Comparison of ENCODE assay signal across 12 cellular contexts in the genomic region with DNA sequence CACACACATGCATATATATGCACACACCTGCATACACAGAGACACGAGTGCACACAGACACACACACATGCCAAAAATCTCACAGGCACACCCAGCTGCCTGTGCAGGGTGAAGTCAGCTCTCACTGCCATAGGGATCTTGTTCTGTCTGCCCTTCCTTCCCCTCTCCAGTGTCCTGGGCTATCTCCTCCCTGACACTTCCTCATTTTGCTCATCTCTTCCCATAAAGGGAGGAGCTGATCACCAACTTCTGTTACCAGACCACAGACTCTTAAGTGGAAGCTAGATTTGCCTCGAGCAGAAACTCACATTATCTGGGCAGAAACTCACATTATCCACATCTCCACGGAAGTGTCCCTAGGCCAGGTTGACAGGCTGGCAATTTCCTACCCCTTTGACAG. TPM values are rescaled to one million over a fixed set of nuclear protein-coding genes. Genes with fewer than 3 reads are reported as not detected.
DNase-seq lines count a peak whose midpoint lies in the region; ATAC-seq, FAIRE-seq and TF ChIP-seq lines count a peak whose summit lies in the region.
"Had no signal": no experiment of that assay in that cellular context is flagged by ENCODE, and none has a peak within 500 bp of the region (broad histone marks: within the 10 kb centered on the region; RNA-seq: fewer than 3 reads in every experiment).

No MANE protein-coding gene starts in this region.

- no peaks in the 10 kb centered on the region for H3K27me3 ChIP-seq in liver (ENCODE audit: control insufficient read depth in 4 of 4, insufficient read depth in 4 of 4, low read length in 3 of 4)
- H3K27me3 ChIP-seq in HepG2 (ENCODE audit: control insufficient read depth in 1 of 2, insufficient read depth in 2 of 2, low read length in 2 of 2) = peaks cover 1 to 15% of the 10 kb centered on the region in 2 experiments; a peak in 2 of 5 replicates
- no peaks in the 10 kb centered on the region for H3K27me3 ChIP-seq in lower lobe of right lung (ENCODE audit: low read depth)
- H3K27me3 ChIP-seq in uterus = no peaks in the 10 kb centered on the region
- H3K27me3 ChIP-seq in esophagus squamous epithelium = peaks cover 0 to 23% (median 2%) of the 10 kb centered on the region in 4 donors

- no peaks in the 10 kb centered on the region for H4K20me1 ChIP-seq in HepG2 (ENCODE audit: insufficient read depth, low read length)

- DNase-seq in HepG2 (ENCODE audit: low spot score) = no peak
- no peak for DNase-seq in activated T-helper 1 cell treated with anti-CD3 and anti-CD28 coated beads, Interleukin-12 subunit alpha, Interleukin-12 subunit beta, Interleukin-2, Interleukin-4 antibody, amounts not matched to agents 30 ng/mL and 10 ng/mL and 1 ng/mL, durations not matched to agents 14 hours and 24 hours and 36 hours (ENCODE audit: low spot score)
- DNase-seq in lower lobe of right lung = no peak
- DNase-seq in uterus = no peak
- DNase-seq in esophagus squamous epithelium (lab: John Stamatoyannopoulos, UW) = no peak
- DNase-seq in MCF 10A (ENCODE audit: unreplicated experiment) = no peak
- no peak for DNase-seq in NCI-H1417 treated with DMSO at 0.1 percent for 48 hours (lab: John Stamatoyannopoulos, UW)
- DNase-seq: activated CD8-positive, alpha-beta memory T cell treated with anti-CD3 and anti-CD28 coated beads for 24 hours; BE2C had no signal

- CTCF ChIA-PET in HepG2 (lab: Yijun Ruan, JAX; ENCODE audit: low intra/inter-chr PET ratio, low total read pairs) = no interaction called here
- CTCF ChIA-PET in MCF 10A (lab: Yijun Ruan, JAX) = interaction anchor here (0.6 to 6.0 kb wide), 34 partner anchors 6 to 366 kb away, joined by 3 to 221 read pairs (median 4); no protein-coding TSS in a partner anchor

- in situ Hi-C loops in HepG2 (cut with HindIII; ENCODE audit: extremely low pct_ligation_motif_present, low pct_unique_long_range_greater_than_20kb) = loop anchor here (10.0 kb wide), 1 partner anchor 136 kb away; no protein-coding TSS in a partner anchor

- H3K9ac ChIP-seq in liver (ENCODE audit: low read depth in 1 of 2, low read length in 2 of 2) = no peak overlapping the region
- no peak overlapping the region for H3K9ac ChIP-seq in HepG2 (ENCODE audit: insufficient read depth, low read depth, low read length)
- H3K9ac ChIP-seq: KMS-11 had no signal

- no peak overlapping the region for H3K4me3 ChIP-seq in liver (ENCODE audit: low read depth in 1 of 3, low read length in 3 of 3)
- no peak overlapping the region for H3K4me3 ChIP-seq in HepG2 (replicated peaks in 1 of 3; ENCODE audit: insufficient read depth in 1 of 3, low read depth in 2 of 3, low read length in 3 of 3)
- H3K4me3 ChIP-seq in lower lobe of right lung = no peak overlapping the region
- H3K4me3 ChIP-seq in uterus = no peak overlapping the region
- H3K4me3 ChIP-seq in esophagus squamous epithelium = no peak overlapping the region

- 41% methylated on average over 3 of the region's 3 CpGs for WGBS in liver
- WGBS in HepG2 (ENCODE audit: low lambda C conversion rate) = 0% methylated on average over 3 of the region's 3 CpGs
- whole genome bisulfite sequencing in esophagus squamous epithelium, 2 donors = 17 to 51% methylated on average over 2 to 3 of the region's 3 CpGs

- H3K36me3 Mint-ChIP-seq in activated T-helper 1 cell treated with anti-CD3 and anti-CD28 coated beads, Interleukin-12 subunit alpha, Interleukin-12 subunit beta, Interleukin-2, Interleukin-4 antibody, amounts not matched to agents 30 ng/mL and 10 ng/mL and 1 ng/mL, durations not matched to agents 14 hours and 24 hours and 36 hours (ENCODE audit: low read depth) = peaks cover 79% of the 10 kb centered on the region
- H3K36me3 Mint-ChIP-seq in MCF 10A (ENCODE audit: insufficient read depth, unreplicated experiment) = no peaks in the 10 kb centered on the region

- BruUV-seq in HepG2 (replicated peaks; lab: Mats Ljungman, UMichigan) (no TSS peak), MCF 10A (replicated peaks; lab: Mats Ljungman, UMichigan) (no TSS peak)

- H3K36me3 ChIP-seq in liver (ENCODE audit: control insufficient read depth in 4 of 4, insufficient read depth in 3 of 4, low read depth in 1 of 4, low read length in 3 of 4) (peaks cover 0 to 8% (median 1%) of the 10 kb centered on the region in 4 donors), HepG2 (replicated peaks in 1 of 2; ENCODE audit: control insufficient read depth in 1 of 2, insufficient read depth in 2 of 2, low read length in 2 of 2) (no peaks in the 10 kb centered on the region), lower lobe of right lung (peaks cover 58% of the 10 kb centered on the region), uterus (no peaks in the 10 kb centered on the region), esophagus squamous epithelium (no peaks in the 10 kb centered on the region)
- H3K36me3 ChIP-seq: BE2C had no signal

- TF ChIP-seq EP300 in HepG2 (IDR thresholded peaks at IDR 0.05; ENCODE audit: low read depth in 2 of 2, low read length in 2 of 2) (no peak), HepG2 (CRISPR knock-in tag; IDR thresholded peaks at IDR 0.05; ENCODE audit: borderline replicate concordance) (no peak)

- no peak for FAIRE-seq in HepG2 (lab: Jason Lieb, UNC)

- H3K4me1 ChIP-seq in liver (ENCODE audit: control insufficient read depth in 4 of 4, insufficient read depth in 4 of 4, low read length in 3 of 4) = peaks cover 0 to 13% (median 5%) of the 10 kb centered on the region in 4 donors
- H3K4me1 ChIP-seq in HepG2 (ENCODE audit: insufficient read depth, low read length) = no peaks in the 10 kb centered on the region
- peaks cover 45% of the 10 kb centered on the region for H3K4me1 ChIP-seq in lower lobe of right lung
- no peaks in the 10 kb centered on the region for H3K4me1 ChIP-seq in uterus
- H3K4me1 ChIP-seq in esophagus squamous epithelium = peaks cover 14 to 53% (median 15%) of the 10 kb centered on the region in 3 donors
- H3K4me1 ChIP-seq: BE2C had no signal

- H3K27ac ChIP-seq in liver (ENCODE audit: low read depth in 1 of 2, low read length in 2 of 2) = peak overlapping the region; percentile 32 to 65
- no peak overlapping the region for H3K27ac ChIP-seq in HepG2 (ENCODE audit: extremely low read length, insufficient read depth, low read length)
- peak overlapping the region; percentile 69 for H3K27ac ChIP-seq in lower lobe of right lung
- H3K27ac ChIP-seq in uterus = peak overlapping the region; percentile 67 to 72
- H3K27ac ChIP-seq in esophagus squamous epithelium = peak overlapping the region in 2 of 4 donors; percentile 45 to 87
- H3K27ac ChIP-seq: KMS-11 had no signal

- ATAC-seq in HepG2 = no peak
- ATAC-seq in lower lobe of right lung = peak; percentile 60 to 74

- no peak overlapping the region for H2AFZ ChIP-seq in HepG2 (ENCODE audit: low read length)

- no peak overlapping the region for H3K4me2 ChIP-seq in HepG2 (ENCODE audit: low read depth, low read length)
- H3K4me2 ChIP-seq: KMS-11 had no signal

- peak overlapping the region; percentile 83 for H3K27ac Mint-ChIP-seq in activated T-helper 1 cell treated with anti-CD3 and anti-CD28 coated beads, Interleukin-12 subunit alpha, Interleukin-12 subunit beta, Interleukin-2, Interleukin-4 antibody, amounts not matched to agents 30 ng/mL and 10 ng/mL and 1 ng/mL, durations not matched to agents 14 hours and 24 hours and 36 hours
- H3K27ac Mint-ChIP-seq in MCF 10A (ENCODE audit: low read depth, unreplicated experiment) = no peak overlapping the region

- no peaks in the 10 kb centered on the region for H3K9me3 Mint-ChIP-seq in activated T-helper 1 cell treated with anti-CD3 and anti-CD28 coated beads, Interleukin-12 subunit alpha, Interleukin-12 subunit beta, Interleukin-2, Interleukin-4 antibody, amounts not matched to agents 30 ng/mL and 10 ng/mL and 1 ng/mL, durations not matched to agents 14 hours and 24 hours and 36 hours
- H3K9me3 Mint-ChIP-seq in MCF 10A (ENCODE audit: unreplicated experiment) = no peaks in the 10 kb centered on the region

- POLR2A ChIA-PET in HepG2 (lab: Yijun Ruan, JAX) = no interaction called here
- POLR2A ChIA-PET in MCF 10A (lab: Yijun Ruan, JAX) = no interaction called here

- no peak for TF ChIP-seq RAD21 in liver (IDR thresholded peaks at IDR 0.05)
- no peak for TF ChIP-seq RAD21 in HepG2 (CRISPR knock-in tag; IDR thresholded peaks at IDR 0.05)

- TF ChIP-seq CTCF in liver (IDR thresholded peaks at IDR 0.05; ENCODE audit: low read depth, low read length, missing input control) = no peak
- TF ChIP-seq CTCF in HepG2 (CRISPR knock-in tag; IDR thresholded peaks at IDR 0.05) = no peak
- no peak for TF ChIP-seq CTCF in lower lobe of right lung (IDR thresholded peaks at IDR 0.05)
- TF ChIP-seq CTCF in uterus (IDR thresholded peaks at IDR 0.05) = no peak
- no peak for TF ChIP-seq CTCF in esophagus squamous epithelium (IDR thresholded peaks at IDR 0.05)
- TF ChIP-seq CTCF in MCF 10A (IDR thresholded peaks at IDR 0.05; ENCODE audit: unreplicated experiment) = no peak

- H3K9me3 ChIP-seq in liver (ENCODE audit: control insufficient read depth in 4 of 4, low read length in 3 of 4) (no peaks in the 10 kb centered on the region), HepG2 (ENCODE audit: low read length) (no peaks in the 10 kb centered on the region), lower lobe of right lung (no peaks in the 10 kb centered on the region), uterus (no peaks in the 10 kb centered on the region), esophagus squamous epithelium (no peaks in the 10 kb centered on the region)
- H3K9me3 ChIP-seq: BE2C had no signal

- peaks cover 90% of the 10 kb centered on the region for H3K4me1 Mint-ChIP-seq in activated T-helper 1 cell treated with anti-CD3 and anti-CD28 coated beads, Interleukin-12 subunit alpha, Interleukin-12 subunit beta, Interleukin-2, Interleukin-4 antibody, amounts not matched to agents 30 ng/mL and 10 ng/mL and 1 ng/mL, durations not matched to agents 14 hours and 24 hours and 36 hours (ENCODE audit: low read depth)
- H3K4me1 Mint-ChIP-seq in MCF 10A (ENCODE audit: insufficient read depth, unreplicated experiment) = peaks cover 6% of the 10 kb centered on the region

- H3K4me3 Mint-ChIP-seq in activated T-helper 1 cell treated with anti-CD3 and anti-CD28 coated beads, Interleukin-12 subunit alpha, Interleukin-12 subunit beta, Interleukin-2, Interleukin-4 antibody, amounts not matched to agents 30 ng/mL and 10 ng/mL and 1 ng/mL, durations not matched to agents 14 hours and 24 hours and 36 hours = peak overlapping the region; percentile 73
- no peak overlapping the region for H3K4me3 Mint-ChIP-seq in MCF 10A (ENCODE audit: unreplicated experiment)

- no peaks in the 10 kb centered on the region for H3K27me3 Mint-ChIP-seq in activated T-helper 1 cell treated with anti-CD3 and anti-CD28 coated beads, Interleukin-12 subunit alpha, Interleukin-12 subunit beta, Interleukin-2, Interleukin-4 antibody, amounts not matched to agents 30 ng/mL and 10 ng/mL and 1 ng/mL, durations not matched to agents 14 hours and 24 hours and 36 hours (ENCODE audit: insufficient read depth)
- peaks cover 34% of the 10 kb centered on the region for H3K27me3 Mint-ChIP-seq in MCF 10A (ENCODE audit: insufficient read depth, unreplicated experiment)

- H3K79me2 ChIP-seq in HepG2 (ENCODE audit: insufficient read depth, low read length) = no peaks in the 10 kb centered on the region

- intact Hi-C loops in HepG2 (cut with micrococcal nuclease; ENCODE audit: unreplicated experiment) (loop anchor here (2.0 to 5.0 kb wide), 2 partner anchors 152 to 353 kb away; no protein-coding TSS in a partner anchor), lower lobe of right lung (cut with DNase I) (no loop called here), uterus (cut with DNase I; ENCODE audit: low total_unique reads) (loop anchor here (10.0 kb wide), 1 partner anchor 156 kb away; no protein-coding TSS in a partner anchor), esophagus squamous epithelium (cut with DNase I) (loop anchor here (10.0 kb wide), 1 partner anchor 146 kb away; no protein-coding TSS in a partner anchor), MCF 10A (cut with micrococcal nuclease) (loop anchor here (1.0 to 2.0 kb wide), 4 partner anchors 42 to 354 kb away; no protein-coding TSS in a partner anchor)
- intact Hi-C loops in activated T-helper 1 cell treated with anti-CD3 and anti-CD28 coated beads, Interleukin-12 subunit alpha, Interleukin-12 subunit beta, Interleukin-2, Interleukin-4 antibody, amounts not matched to agents 30 ng/mL and 10 ng/mL and 1 ng/mL, durations not matched to agents 14 hours and 24 hours and 36 hours (cut with micrococcal nuclease) = loop anchor here (1.0 to 2.0 kb wide), 6 partner anchors 9 to 152 kb away; no protein-coding TSS in a partner anchor

- TF ChIP-seq POLR2A in HepG2 (IDR thresholded peaks at IDR 0.05; ENCODE audit: insufficient read depth in 1 of 2, low read depth in 2 of 2, low read length in 2 of 2) = no peak
- no peak for TF ChIP-seq POLR2A in uterus (IDR thresholded peaks at IDR 0.05)
- TF ChIP-seq POLR2A in esophagus squamous epithelium (IDR thresholded peaks at IDR 0.05) = no peak

RNA-seq across cellular contexts. Expression of gene LCP2, which starts 28.7 kb away (rescaled TPM):
- 10 to 100 TPM in 1 of 2 donors, 1 to 10 TPM in 1; 7.3 to 16.3 TPM for total RNA-seq in liver
- polyA plus RNA-seq in liver = 1 to 10 TPM; 3.6 to 6.0 TPM
- total RNA-seq in HepG2 (2016; rRNA removed; fragmentation: Illumina TruSeq; extraction: Trizol) = not detected in 2 replicates
- total RNA-seq in HepG2 (2016; cell fraction: cytosol; rRNA removed; fragmentation: Illumina TruSeq; extraction: Trizol; ENCODE audit: low read depth) = not detected in 2 replicates
- not detected in 2 replicates for total RNA-seq in HepG2 (2016; cell fraction: insoluble cytoplasmic fraction; rRNA removed; fragmentation: Illumina TruSeq; extraction: Trizol)
- not detected in 2 replicates for total RNA-seq in HepG2 (2016; cell fraction: membrane; rRNA removed; fragmentation: Illumina TruSeq; extraction: Trizol)
- total RNA-seq in HepG2 (2016; cell fraction: nucleus; rRNA removed; fragmentation: Illumina TruSeq; extraction: Trizol) = not detected in 2 replicates
- polyA plus RNA-seq in HepG2 (2011; rRNA removed) = not detected in 2 replicates
- polyA plus RNA-seq in HepG2 (2011; cell fraction: cytosol; rRNA removed) = not detected in 2 replicates
- polyA plus RNA-seq in HepG2 (2011; cell fraction: nucleus; rRNA removed) = not detected in 2 replicates
- not detected in 2 replicates for polyA plus RNA-seq in HepG2 (2012)
- not detected in 2 replicates for polyA plus RNA-seq in HepG2 (2016; cell fraction: cytosol; fragmentation: Illumina TruSeq; extraction: Trizol; ENCODE audit: low read depth)
- not detected in 2 replicates for polyA plus RNA-seq in HepG2 (2016; cell fraction: insoluble cytoplasmic fraction; fragmentation: Illumina TruSeq; extraction: Trizol; ENCODE audit: low read depth)
- polyA plus RNA-seq in HepG2 (2016; cell fraction: membrane; fragmentation: Illumina TruSeq; extraction: Trizol; ENCODE audit: low read depth) = not detected in 2 replicates
- polyA plus RNA-seq in HepG2 (2016; cell fraction: nucleus; fragmentation: Illumina TruSeq; extraction: Trizol; ENCODE audit: insufficient read depth, low read depth) = not detected in 2 replicates
- 0.10 and 0.21 TPM in 2 replicates for polyA minus RNA-seq in HepG2 (2011; rRNA and poly(A)+ RNA removed; ENCODE audit: low replicate concordance)
- polyA minus RNA-seq in HepG2 (2011; cell fraction: cytosol; rRNA and poly(A)+ RNA removed) = not detected in 2 replicates
- polyA minus RNA-seq in HepG2 (2011; cell fraction: nucleus; rRNA and poly(A)+ RNA removed) = not detected in 2 replicates
- 350 and 351 TPM in 2 replicates for total RNA-seq in activated T-helper 1 cell treated with anti-CD3 and anti-CD28 coated beads, Interleukin-12 subunit alpha, Interleukin-12 subunit beta, Interleukin-2, Interleukin-4 antibody, amounts not matched to agents 30 ng/mL and 10 ng/mL and 1 ng/mL, durations not matched to agents 14 hours and 24 hours and 36 hours
- 82.9 TPM for total RNA-seq in lower lobe of right lung
- 10 to 100 TPM in 3 of 4 donors, 1 to 10 TPM in 1; 1.3 to 19.1 (median 11.2) TPM for total RNA-seq in uterus
- 10 to 100 TPM in 3 of 4 donors, 1 to 10 TPM in 1; 3.9 to 17.9 (median 12.6) TPM for total RNA-seq in esophagus squamous epithelium
- total RNA-seq in MCF 10A (2022) = not detected in 2 replicates

RNA-seq across cellular contexts. Expression of gene C5orf58, which starts 36.1 kb away (rescaled TPM):
- not detected for total RNA-seq in liver
- polyA plus RNA-seq in liver = under 1 TPM in 1 of 2 donors, not detected in 1; 0.64 TPM
- not detected in 2 replicates for total RNA-seq in HepG2 (2016; rRNA removed; fragmentation: Illumina TruSeq; extraction: Trizol)
- total RNA-seq in HepG2 (2016; cell fraction: cytosol; rRNA removed; fragmentation: Illumina TruSeq; extraction: Trizol; ENCODE audit: low read depth) = not detected in 2 replicates
- not detected in 2 replicates for total RNA-seq in HepG2 (2016; cell fraction: insoluble cytoplasmic fraction; rRNA removed; fragmentation: Illumina TruSeq; extraction: Trizol)
- not detected in 2 replicates for total RNA-seq in HepG2 (2016; cell fraction: membrane; rRNA removed; fragmentation: Illumina TruSeq; extraction: Trizol)
- total RNA-seq in HepG2 (2016; cell fraction: nucleus; rRNA removed; fragmentation: Illumina TruSeq; extraction: Trizol) = not detected in 2 replicates
- polyA plus RNA-seq in HepG2 (2011; rRNA removed) = not detected in 2 replicates
- not detected in 2 replicates for polyA plus RNA-seq in HepG2 (2011; cell fraction: cytosol; rRNA removed)
- polyA plus RNA-seq in HepG2 (2011; cell fraction: nucleus; rRNA removed) = not detected in 2 replicates
- not detected in 2 replicates for polyA plus RNA-seq in HepG2 (2012)
- not detected in 2 replicates for polyA plus RNA-seq in HepG2 (2016; cell fraction: cytosol; fragmentation: Illumina TruSeq; extraction: Trizol; ENCODE audit: low read depth)
- polyA plus RNA-seq in HepG2 (2016; cell fraction: insoluble cytoplasmic fraction; fragmentation: Illumina TruSeq; extraction: Trizol; ENCODE audit: low read depth) = not detected in 2 replicates
- not detected in 2 replicates for polyA plus RNA-seq in HepG2 (2016; cell fraction: membrane; fragmentation: Illumina TruSeq; extraction: Trizol; ENCODE audit: low read depth)
- not detected in 2 replicates for polyA plus RNA-seq in HepG2 (2016; cell fraction: nucleus; fragmentation: Illumina TruSeq; extraction: Trizol; ENCODE audit: insufficient read depth, low read depth)
- polyA minus RNA-seq in HepG2 (2011; rRNA and poly(A)+ RNA removed; ENCODE audit: low replicate concordance) = not detected in 2 replicates
- not detected in 2 replicates for polyA minus RNA-seq in HepG2 (2011; cell fraction: cytosol; rRNA and poly(A)+ RNA removed)
- not detected in 2 replicates for polyA minus RNA-seq in HepG2 (2011; cell fraction: nucleus; rRNA and poly(A)+ RNA removed)
- not detected in 2 replicates for total RNA-seq in activated T-helper 1 cell treated with anti-CD3 and anti-CD28 coated beads, Interleukin-12 subunit alpha, Interleukin-12 subunit beta, Interleukin-2, Interleukin-4 antibody, amounts not matched to agents 30 ng/mL and 10 ng/mL and 1 ng/mL, durations not matched to agents 14 hours and 24 hours and 36 hours
- total RNA-seq in lower lobe of right lung = not detected
- total RNA-seq in uterus = not detected
- total RNA-seq in esophagus squamous epithelium = not detected
- total RNA-seq in MCF 10A (2022) = not detected in 2 replicates
- total RNA-seq: cerebellum had no signal
